1 cellular context compared by ENCODE assay signal in genomic region chr1:29142714-29143113, GRCh38.
A peak's percentile ranks its signal among the peaks of the same experiment; 100 is the strongest.
TF ChIP-seq lines count a peak whose summit lies in the region.

No MANE protein-coding gene starts in this region.

TF ChIP-seq in K562, 482 proteins besides CTCF, POLR2A, EP300 and RAD21 (continued from another document):
- peak; percentile 77 for TF ChIP-seq ATF3 (IDR thresholded peaks at IDR 0.05)
- no peak for TF ChIP-seq ATF3 (CRISPR knock-in tag; conservative IDR thresholded peaks at IDR 0.05)
- no peak for TF ChIP-seq ZFP1 (CRISPR knock-in tag; IDR thresholded peaks at IDR 0.05)
- no peak for TF ChIP-seq NFYB (IDR thresholded peaks at IDR 0.05; ENCODE audit: extremely low read depth, insufficient read length)
- no peak for TF ChIP-seq CEBPG (CRISPR knock-in tag; IDR thresholded peaks at IDR 0.05)
- peak; percentile 36 to 57; a peak in 1 of 4 replicates for TF ChIP-seq CEBPG (tag; conservative IDR thresholded peaks at IDR 0.05 in 1 of 2, IDR thresholded peaks at IDR 0.05 in 1 of 2)
